13 cellular contexts compared by ENCODE assay signal in genomic region chr10:89115876-89116627, GRCh38.
DNase-seq lines count a peak whose midpoint lies in the region; ATAC-seq and TF ChIP-seq lines count a peak whose summit lies in the region.
"Had no signal": no experiment of that assay in that cellular context is flagged by ENCODE, and none has a peak within 500 bp of the region (broad histone marks: within the 10 kb centered on the region; RNA-seq: fewer than 3 reads in every experiment).

No MANE protein-coding gene starts in this region.

- no peak for ATAC-seq in HG03097 (IDR thresholded peaks at IDR 0.05; ENCODE audit: low FRiP score, unreplicated experiment)
- ATAC-seq: body of pancreas had no signal

- DNase-seq in AG10803 (ENCODE audit: low read depth) (peak; percentile 81), HT1080 (ENCODE audit: low read depth) (peak; percentile 76), astrocyte of the hippocampus (ENCODE audit: low read depth, low spot score) (peak; percentile 59), iris pigment epithelial cell (ENCODE audit: low read depth) (peak; percentile 56), caudate nucleus (lab: John Stamatoyannopoulos, UW) (no peak), NCI-H1930 (lab: John Stamatoyannopoulos, UW) (no peak)
- DNase-seq in activated naive CD4-positive, alpha-beta T cell treated with anti-CD3 and anti-CD28 coated beads, Interleukin-2, amount 50 U/mL, for 16 hours = no peak
- DNase-seq: body of pancreas; CD4-positive, alpha-beta memory T cell; hypothalamus; NCI-H82; substantia nigra had no signal

- H3K27ac ChIP-seq in caudate nucleus (ENCODE audit: low read depth, low read length) = no peak overlapping the region
- H3K27ac ChIP-seq: body of pancreas had no signal

- no peak for TF ChIP-seq CTCF in AG10803 (conservative IDR thresholded peaks at IDR 0.05; ENCODE audit: low read length)

- H3K4me3 ChIP-seq in AG10803 (ENCODE audit: low read length) = no peak overlapping the region
- H3K4me3 ChIP-seq: body of pancreas had no signal

Comparison
In these comparisons a context has a peak if more than half of its experiments do, and no peak if none do; other contexts are left out.
1. DNase-seq: peak in AG10803 (single experiment), HT1080 (single experiment), astrocyte of the hippocampus (single experiment) and iris pigment epithelial cell (single experiment); none in caudate nucleus (0 of 61), NCI-H1930 (0 of 2) and activated naive CD4-positive, alpha-beta T cell treated with anti-CD3 and anti-CD28 coated beads, Interleukin-2, amount 50 U/mL, for 16 hours (single experiment).